ENCODE assay signal across 18 cellular contexts in genomic region chr16:77739493-77739892, GRCh38. TPM values are rescaled to one million over a fixed set of nuclear protein-coding genes. Genes with fewer than 3 reads are reported as not detected.
DNase-seq lines count a peak whose midpoint lies in the region; TF ChIP-seq lines count a peak whose summit lies in the region.
"Had no signal": no experiment of that assay in that cellular context is flagged by ENCODE, and none has a peak within 500 bp of the region (broad histone marks: within the 10 kb centered on the region; RNA-seq: fewer than 3 reads in every experiment).

No MANE protein-coding gene starts in this region.

- DNase-seq in A172 (ENCODE audit: low spot score) (peak; percentile 26), HT1080 (ENCODE audit: low read depth) (peak; percentile 19), amniotic epithelial cell (ENCODE audit: low read depth) (peak; percentile 41), fibroblast of pulmonary artery (ENCODE audit: low read depth) (peak; percentile 8), erythroblast (lab: John Stamatoyannopoulos, UW) (no peak), hepatocyte (ENCODE audit: low spot score) (no peak), 8988T (no peak)
- DNase-seq in activated CD4-positive, alpha-beta T cell treated with anti-CD3 and anti-CD28 coated beads, Interleukin-2, amount 50 U/mL, for 4 hours: no peak
- DNase-seq: DMS53, GF-D8, NCI-H1092, NCI-H1694, NCI-H345, NCI-H526 treated with DMSO at 0.1 percent for 48 hours, T-cell had no signal

- no peaks in the 10 kb centered on the region for H3K4me1 ChIP-seq in hepatocyte (ENCODE audit: insufficient read depth)

- TF ChIP-seq POLR2A in erythroblast (IDR thresholded peaks at IDR 0.05; ENCODE audit: low read length): no peak

- H3K4me3 ChIP-seq in fibroblast of pulmonary artery (replicated peaks; ENCODE audit: low read depth, low read length): no peak overlapping the region
- no peak overlapping the region for H3K4me3 ChIP-seq in hepatocyte
- H3K4me3 ChIP-seq: SJSA1 had no signal

- 76% methylated on average over 3 of the region's 3 CpGs for WGBS in hepatocyte (ENCODE audit: low lambda C conversion rate, missing lambda C conversion rate)

- H3K79me2 ChIP-seq in hepatocyte: no peaks in the 10 kb centered on the region

- TF ChIP-seq CTCF in fibroblast of pulmonary artery (IDR thresholded peaks at IDR 0.05; ENCODE audit: low read length, missing control alignments) (no peak), hepatocyte (IDR thresholded peaks at IDR 0.05; ENCODE audit: poor library complexity) (no peak)

- no peak overlapping the region for H3K4me2 ChIP-seq in hepatocyte

- H2AFZ ChIP-seq in hepatocyte: no peak overlapping the region

- no peaks in the 10 kb centered on the region for H3K27me3 ChIP-seq in hepatocyte
- H3K27me3 ChIP-seq: SJSA1 had no signal

- H3K27ac ChIP-seq in hepatocyte: no peak overlapping the region
- H3K27ac ChIP-seq: SJSA1 had no signal

- no peaks in the 10 kb centered on the region for H3K36me3 ChIP-seq in hepatocyte (replicated peaks; ENCODE audit: insufficient read depth, low read depth)
- H3K36me3 ChIP-seq: SJSA1 had no signal

- no peaks in the 10 kb centered on the region for H3K9me2 ChIP-seq in hepatocyte (replicated peaks; ENCODE audit: insufficient read depth)

- no peaks in the 10 kb centered on the region for H3K9me3 ChIP-seq in hepatocyte (ENCODE audit: low read depth)
- H3K9me3 ChIP-seq: SJSA1 had no signal

- H4K20me1 ChIP-seq in hepatocyte (ENCODE audit: insufficient read depth, poor library complexity, severe bottlenecking): no peaks in the 10 kb centered on the region

RNA-seq across cellular contexts. Expression of gene NUDT7, which starts 17.2 kb away (rescaled TPM):
- total RNA-seq in A172 (2014; rRNA removed; shearing (Covaris generic)): 4.9 and 5.4 TPM in 2 replicates
- 2.3 and 3.8 TPM in 2 replicates for total RNA-seq in HT1080 (2014; rRNA removed; shearing (Covaris generic))
- polyA plus RNA-seq in HT1080 (2015; cell fraction: cytosol; rRNA removed): 5.4 and 6.8 TPM in 2 replicates
- polyA plus RNA-seq in HT1080 (2015; cell fraction: nucleus; rRNA removed): 4.9 and 6.7 TPM in 2 replicates
- total RNA-seq in hepatocyte: 10.3 and 11.8 TPM in 2 replicates
- 15.9 and 16.7 TPM in 2 replicates for polyA plus RNA-seq in hepatocyte

RNA-seq across cellular contexts. Expression of gene VAT1L, which starts 48.9 kb away (rescaled TPM):
- total RNA-seq in A172 (2014; rRNA removed; shearing (Covaris generic)): not detected in 2 replicates
- total RNA-seq in HT1080 (2014; rRNA removed; shearing (Covaris generic)): 1.8 and 2.0 TPM in 2 replicates
- 10.3 and 14.7 TPM in 2 replicates for polyA plus RNA-seq in HT1080 (2015; cell fraction: cytosol; rRNA removed)
- 12.1 and 13.6 TPM in 2 replicates for polyA plus RNA-seq in HT1080 (2015; cell fraction: nucleus; rRNA removed)
- total RNA-seq in hepatocyte: 3.1 and 5.2 TPM in 2 replicates
- 5.9 and 7.2 TPM in 2 replicates for polyA plus RNA-seq in hepatocyte
- total RNA-seq: OCI-LY7 had no signal
- polyA plus RNA-seq: CD14-positive monocyte had no signal

Comparison
In these comparisons a context has a peak if more than half of its experiments do, and no peak if none do; other contexts are left out.
1. DNase-seq: peak in A172 (single experiment), HT1080 (single experiment), amniotic epithelial cell (single experiment) and fibroblast of pulmonary artery (single experiment); none in activated CD4-positive, alpha-beta T cell treated with anti-CD3 and anti-CD28 coated beads, Interleukin-2, amount 50 U/mL, for 4 hours (0 of 2), erythroblast (0 of 2), hepatocyte (single experiment) and 8988T (single experiment).